ENCODE assay signal across 1 cellular context in the genomic region with DNA sequence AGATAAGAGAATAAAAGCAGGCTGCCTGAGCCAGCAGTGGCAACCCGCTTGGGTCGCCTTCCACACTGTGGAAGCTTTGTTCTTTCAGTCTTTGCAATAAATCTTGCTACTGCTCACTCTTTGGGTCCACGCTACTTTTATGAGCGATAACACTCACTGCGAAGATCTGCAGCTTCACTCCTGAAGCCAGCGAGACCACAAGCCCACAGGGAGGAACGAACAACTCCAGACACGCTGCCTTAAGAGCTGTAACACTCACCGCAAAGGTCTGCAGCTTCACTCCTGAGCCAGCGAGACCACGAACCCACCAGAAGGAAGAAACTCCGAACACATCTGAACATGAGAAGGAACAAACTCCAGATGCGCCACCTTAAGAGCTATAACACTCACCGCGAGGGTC. TPM values are rescaled to one million over a fixed set of nuclear protein-coding genes. Genes with fewer than 3 reads are reported as not detected.
"Had no signal": no experiment of that assay in that cellular context is flagged by ENCODE, and none has a peak within 500 bp of the region (broad histone marks: within the 10 kb centered on the region; RNA-seq: fewer than 3 reads in every experiment).

No MANE protein-coding gene starts in this region.

RNA-seq across cellular contexts. Expression of a gene that starts 7.5 kb away (rescaled TPM):
- total RNA-seq: MCF 10A had no signal
